In genomic region chr17:33389506-33390141, GRCh38 we compare ENCODE assay signal across 1 cellular context.
TF ChIP-seq lines count a peak whose summit lies in the region.

No MANE protein-coding gene starts in this region.

TF ChIP-seq in SK-N-SH treated with all-trans-retinoic acid at 6 μM for 48 hours, 23 proteins besides CTCF, POLR2A, EP300 and RAD21 (continued from another document):
- peak; percentile 97 for TF ChIP-seq ISL1 (CRISPR knock-in tag; IDR thresholded peaks at IDR 0.05)
- TF ChIP-seq GLIS3 (CRISPR knock-in tag; IDR thresholded peaks at IDR 0.05), result peak; percentile 80; the same call in 1 of the 2 replicates
- no peak for TF ChIP-seq TCF4 (CRISPR knock-in tag; IDR thresholded peaks at IDR 0.05; ENCODE audit: borderline replicate concordance)
- peak; percentile 34; the same call in 1 of the 2 replicates for TF ChIP-seq CSDC2 (CRISPR knock-in tag; IDR thresholded peaks at IDR 0.05)
- TF ChIP-seq BACH2 (CRISPR knock-in tag; IDR thresholded peaks at IDR 0.05; ENCODE audit: borderline replicate concordance), result no peak
- 0 out of 2 replicates have a peak, but pooled peaks have one; percentile 34 for TF ChIP-seq ESRRG (CRISPR knock-in tag; IDR thresholded peaks at IDR 0.05)
TF ChIP-seq in SK-N-SH treated with all-trans-retinoic acid at 6 μM for 48 hours: peak in this region for 9.
